Comparison of ENCODE assay signal across 9 cellular contexts in the genomic region with DNA sequence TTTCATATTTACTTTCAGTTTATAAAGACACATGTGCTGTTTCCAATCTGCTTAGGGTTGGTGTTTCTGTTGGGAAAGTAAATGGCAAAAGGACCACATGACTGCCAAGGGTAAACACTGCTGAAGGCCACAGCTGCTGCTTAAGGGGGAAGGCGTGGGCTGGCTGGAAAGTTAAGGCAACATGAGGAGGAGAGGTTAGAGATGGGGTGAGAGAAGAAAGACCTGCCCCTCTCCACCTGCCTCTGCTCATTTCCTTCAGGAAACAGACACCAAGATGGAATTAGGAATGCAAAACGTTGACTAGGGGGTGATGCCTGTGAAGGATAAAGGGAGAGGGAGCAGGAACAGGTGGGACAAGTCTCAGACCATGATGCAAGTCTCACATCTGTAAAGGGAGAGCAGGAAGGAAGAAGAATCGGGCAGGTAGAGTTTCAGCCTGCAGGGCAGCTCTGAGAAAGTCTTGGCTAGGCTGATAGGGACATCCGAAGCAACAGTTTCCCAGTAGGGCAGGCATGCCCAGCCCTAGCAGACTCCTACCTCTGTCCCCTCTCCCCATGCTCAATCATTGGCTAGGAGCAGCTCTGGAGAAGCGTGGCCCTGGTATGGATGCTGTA.
DNase-seq lines count a peak whose midpoint lies in the region; ATAC-seq and TF ChIP-seq lines count a peak whose summit lies in the region.
"Had no signal": no experiment of that assay in that cellular context is flagged by ENCODE, and none has a peak within 500 bp of the region (broad histone marks: within the 10 kb centered on the region; RNA-seq: fewer than 3 reads in every experiment).

No MANE protein-coding gene starts in this region.

- peak overlapping the region in 1 of 10 donors; percentile 66 for H3K27ac ChIP-seq in heart right ventricle
- peak overlapping the region; percentile 84 for H3K27ac ChIP-seq in psoas muscle

- H3K4me1 ChIP-seq in heart right ventricle: peaks cover 0 to 64% (median 33%) of the 10 kb centered on the region in 9 donors
- peaks cover 40% of the 10 kb centered on the region for H3K4me1 ChIP-seq in psoas muscle

- H3K27ac Mint-ChIP-seq in central memory CD8-positive, alpha-beta T cell (ENCODE audit: low read depth): peak overlapping the region; percentile 91

- H3K36me3 ChIP-seq in heart right ventricle (no peaks in the 10 kb centered on the region), psoas muscle (ENCODE audit: insufficient read depth in 1 of 2, low read depth in 1 of 2) (no peaks in the 10 kb centered on the region)

- H3K4me1 Mint-ChIP-seq in central memory CD8-positive, alpha-beta T cell: peaks cover 75% of the 10 kb centered on the region

- H3K27me3 ChIP-seq in heart right ventricle (no peaks in the 10 kb centered on the region), psoas muscle (ENCODE audit: insufficient read depth in 3 of 3, low read length in 2 of 3) (no peaks in the 10 kb centered on the region)

- peaks cover 4% of the 10 kb centered on the region for H3K36me3 Mint-ChIP-seq in central memory CD8-positive, alpha-beta T cell (ENCODE audit: insufficient read depth)
- H3K36me3 Mint-ChIP-seq: naive B cell had no signal

- WGBS in heart right ventricle, 2 donors: 73 to 75% methylated on average over 5 of the region's 5 CpGs
- 52 to 72% (median 55%) methylated on average over 5 of the region's 5 CpGs for WGBS in psoas muscle, 3 donors

- intact Hi-C loops in heart right ventricle (cut with DNase I) (loop anchor here in 1 of 10 donors (5.0 kb wide), 1 partner anchor 87 kb away; a partner anchor contains a TSS), Right ventricle myocardium inferior (cut with DNase I) (loop anchor here (5.0 kb wide), 2 partner anchors 67 to 87 kb away; a partner anchor contains a TSS), psoas muscle (cut with DNase I) (loop anchor here (5.0 kb wide), 2 partner anchors 78 to 87 kb away; a partner anchor contains a TSS), posterior vena cava (cut with DNase I) (loop anchor here in 1 of 2 donors (10.0 kb wide), 1 partner anchor 79 kb away; no protein-coding TSS in a partner anchor)

- no peak for DNase-seq in heart right ventricle
- DNase-seq in Right ventricle myocardium inferior (ENCODE audit: missing footprints): no peak
- DNase-seq in NCI-H748 treated with DMSO at 0.1 percent for 48 hours (lab: John Stamatoyannopoulos, UW): peak; percentile 24
- DNase-seq in central memory CD8-positive, alpha-beta T cell (ENCODE audit: low spot score in 2 of 2): no peak
- DNase-seq in psoas muscle: no peak
- DNase-seq in NCI-H1436 treated with DMSO at 0.1 percent for 48 hours (lab: John Stamatoyannopoulos, UW): no peak
- DNase-seq in posterior vena cava (ENCODE audit: low spot score): no peak
- DNase-seq: naive B cell had no signal

- ATAC-seq in heart right ventricle (peak in 6 of 8 donors; percentile 8 to 52 (median 36)), Right ventricle myocardium inferior (no peak), psoas muscle (peak in 1 of 4 donors; percentile 10), HG02852 (IDR thresholded peaks at IDR 0.05; ENCODE audit: unreplicated experiment) (no peak)
- ATAC-seq in central memory CD8-positive, alpha-beta T cell (replicated peaks; ENCODE audit: extremely low read depth, poor library complexity, severe bottlenecking): peak; percentile 7

- H3K4me3 ChIP-seq in heart right ventricle (no peak overlapping the region), psoas muscle (no peak overlapping the region)

- H3K4me3 Mint-ChIP-seq in central memory CD8-positive, alpha-beta T cell: peak overlapping the region; percentile 67

- no peaks in the 10 kb centered on the region for H3K27me3 Mint-ChIP-seq in central memory CD8-positive, alpha-beta T cell

- TF ChIP-seq CTCF in heart right ventricle (IDR thresholded peaks at IDR 0.05) (no peak), psoas muscle (IDR thresholded peaks at IDR 0.05) (no peak)

- no peaks in the 10 kb centered on the region for H3K9me3 ChIP-seq in heart right ventricle
- H3K9me3 ChIP-seq in psoas muscle: no peaks in the 10 kb centered on the region

- H3K9me3 Mint-ChIP-seq in central memory CD8-positive, alpha-beta T cell: no peaks in the 10 kb centered on the region

Comparison
In these comparisons a context has a peak if more than half of its experiments do, and no peak if none do; other contexts are left out.
1. ATAC-seq: peak in heart right ventricle (6 of 8) and central memory CD8-positive, alpha-beta T cell (single experiment); none in Right ventricle myocardium inferior (single experiment) and HG02852 (single experiment).